ENCODE assay signal across 1 cellular context in the genomic region with DNA sequence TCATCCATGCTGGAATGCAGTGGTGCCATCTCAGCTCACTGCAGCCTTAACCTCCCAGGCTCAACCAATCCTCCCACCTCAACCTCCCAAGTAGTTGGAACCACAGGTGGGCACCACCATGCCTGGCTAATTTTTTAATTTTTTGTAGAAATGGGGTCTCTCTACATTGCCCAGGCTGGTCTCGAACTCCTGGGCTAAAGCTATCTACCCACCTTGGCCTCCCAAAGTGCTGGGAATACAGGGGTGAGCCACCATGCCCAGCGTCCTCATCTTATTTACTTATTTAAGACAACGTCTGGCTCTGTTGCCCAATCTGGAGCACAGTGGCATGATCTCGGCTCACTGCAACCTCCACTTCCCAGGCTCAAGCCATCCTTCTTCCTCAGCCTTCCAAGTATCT.
A peak's percentile ranks its signal among the peaks of the same experiment; 100 is the strongest.
TF ChIP-seq lines count a peak whose summit lies in the region.

No MANE protein-coding gene starts in this region.

TF ChIP-seq in WTC11, 78 proteins besides CTCF, POLR2A, EP300 and RAD21:
- peak; percentile 93 for TF ChIP-seq ZNF121 (CRISPR knock-in tag; IDR thresholded peaks at IDR 0.05)
